23 cellular contexts compared by ENCODE assay signal in genomic region chr1:16998589-16998988, GRCh38. TPM values are rescaled to one million over a fixed set of nuclear protein-coding genes. Genes with fewer than 3 reads are reported as not detected.
"Had no signal": no experiment of that assay in that cellular context is flagged by ENCODE, and none has a peak within 500 bp of the region (broad histone marks: within the 10 kb centered on the region; RNA-seq: fewer than 3 reads in every experiment).

No MANE protein-coding gene starts in this region.

- H3K9me3 ChIP-seq: neutrophil, transverse colon, vagina had no signal

- H3K27ac ChIP-seq: brain microvascular endothelial cell, neutrophil, transverse colon, vagina had no signal

- H3K4me1 ChIP-seq: transverse colon, vagina had no signal

- H3K27me3 ChIP-seq: brain microvascular endothelial cell, neutrophil, transverse colon, vagina had no signal

- H3K9me3 Mint-ChIP-seq: activated CD4-positive, alpha-beta memory T cell treated with anti-CD3 and anti-CD28 coated beads for 36 hours; activated naive CD8-positive, alpha-beta T cell treated with anti-CD3 and anti-CD28 coated beads for 36 hours; natural killer cell had no signal

- H3K4me3 ChIP-seq: transverse colon, vagina had no signal

- H3K4me1 Mint-ChIP-seq: activated naive CD8-positive, alpha-beta T cell treated with anti-CD3 and anti-CD28 coated beads for 36 hours; natural killer cell had no signal

- ATAC-seq: left ventricle myocardium superior, natural killer cell, right cardiac atrium had no signal

- H3K27ac Mint-ChIP-seq: activated CD4-positive, alpha-beta memory T cell treated with anti-CD3 and anti-CD28 coated beads for 36 hours; activated naive CD8-positive, alpha-beta T cell treated with anti-CD3 and anti-CD28 coated beads for 36 hours; natural killer cell had no signal

- H3K27me3 Mint-ChIP-seq: activated CD4-positive, alpha-beta memory T cell treated with anti-CD3 and anti-CD28 coated beads for 36 hours; activated naive CD8-positive, alpha-beta T cell treated with anti-CD3 and anti-CD28 coated beads for 36 hours had no signal

- H3K4me3 Mint-ChIP-seq: activated CD4-positive, alpha-beta memory T cell treated with anti-CD3 and anti-CD28 coated beads for 36 hours; activated naive CD8-positive, alpha-beta T cell treated with anti-CD3 and anti-CD28 coated beads for 36 hours; natural killer cell had no signal

- DNase-seq: activated CD4-positive, alpha-beta memory T cell treated with anti-CD3 and anti-CD28 coated beads for 36 hours; activated gamma-delta T cell treated with Interleukin-2 at 50 U/mL for 16 hours; activated naive CD8-positive, alpha-beta T cell treated with anti-CD3 and anti-CD28 coated beads for 36 hours; amygdala; brain microvascular endothelial cell; cortex of kidney; effector CD8-positive, alpha-beta T cell; erythroblast; foreskin fibroblast; glutamatergic neuron; kidney glomerular epithelial cell; left ventricle myocardium superior; mesendoderm; natural killer cell; posterior cingulate gyrus; right cardiac atrium; small intestine; stimulated activated CD4-positive, alpha-beta T cell treated with anti-CD3 and anti-CD28 coated beads, Interleukin-4, amount 100 ng/mL, for 24 hours; stimulated activated naive CD4-positive, alpha-beta T cell; T1000; transverse colon had no signal

RNA-seq across cellular contexts. Expression of gene MFAP2, which starts 18.2 kb away (rescaled TPM):
- total RNA-seq: activated CD4-positive, alpha-beta memory T cell treated with anti-CD3 and anti-CD28 coated beads for 36 hours; activated naive CD8-positive, alpha-beta T cell treated with anti-CD3 and anti-CD28 coated beads for 36 hours had no signal
